Comparison of ENCODE assay signal across 10 cellular contexts in genomic region chr17:2059837-2060658, GRCh38. TPM values are rescaled to one million over a fixed set of nuclear protein-coding genes. Genes with fewer than 3 reads are reported as not detected.
DNase-seq lines count a peak whose midpoint lies in the region; ATAC-seq, FAIRE-seq and TF ChIP-seq lines count a peak whose summit lies in the region.
"Had no signal": no experiment of that assay in that cellular context is flagged by ENCODE, and none has a peak within 500 bp of the region (broad histone marks: within the 10 kb centered on the region; RNA-seq: fewer than 3 reads in every experiment).

No MANE protein-coding gene starts in this region.

- no peak for DNase-seq in activated CD8-positive, alpha-beta T cell treated with anti-CD3 and anti-CD28 coated beads, Interleukin-2, amount 10 ng/mL, durations not matched to agents 7 days and 5 days
- no peak for DNase-seq in small intestine
- DNase-seq in KBM-7, result no peak
- no peak for DNase-seq in DMS 273 (lab: John Stamatoyannopoulos, UW; ENCODE audit: unreplicated experiment)
- DNase-seq in AG08395 (ENCODE audit: low spot score), result no peak
- DNase-seq: activated CD4-positive, alpha-beta memory T cell treated with anti-CD3 and anti-CD28 coated beads, Interleukin-2, amount 10 ng/mL, durations not matched to agents 7 days and 5 days; NCI-H2107 had no signal

- in situ Hi-C loops in KBM-7 (cut with MboI; ENCODE audit: low pct_unique_long_range_greater_than_20kb, low sequenced_read_pairs), result loop anchor here (25.0 kb wide), 1 partner anchor 177 kb away; no protein-coding TSS in a partner anchor

- H3K27me3 Mint-ChIP-seq in activated CD8-positive, alpha-beta T cell treated with anti-CD3 and anti-CD28 coated beads, Interleukin-2, amount 10 ng/mL, durations not matched to agents 7 days and 5 days (ENCODE audit: low read depth), result no peaks in the 10 kb centered on the region

- no peak for FAIRE-seq in small intestine (lab: Jason Lieb, UNC)

- CTCF ChIA-PET in activated CD8-positive, alpha-beta T cell treated with anti-CD3 and anti-CD28 coated beads, Interleukin-2, amount 10 ng/mL, durations not matched to agents 7 days and 5 days (lab: Charles Lee), result interaction anchor here (0.7 to 8.5 kb wide), 5 partner anchors 31 to 356 kb away, joined by 3 to 343 read pairs (median 4); no protein-coding TSS in a partner anchor

- peaks cover 55% of the 10 kb centered on the region for H3K4me1 Mint-ChIP-seq in activated CD8-positive, alpha-beta T cell treated with anti-CD3 and anti-CD28 coated beads, Interleukin-2, amount 10 ng/mL, durations not matched to agents 7 days and 5 days (ENCODE audit: low read depth)

- H3K9me3 ChIP-seq in gastroesophageal sphincter, result no peaks in the 10 kb centered on the region
- H3K9me3 ChIP-seq in small intestine (ENCODE audit: control insufficient read depth, low read depth), result no peaks in the 10 kb centered on the region

- TF ChIP-seq EP300 in gastroesophageal sphincter (IDR thresholded peaks at IDR 0.05), result no peak

- H3K27me3 ChIP-seq in gastroesophageal sphincter (peaks cover 39% of the 10 kb centered on the region), small intestine (ENCODE audit: control insufficient read depth in 2 of 2, insufficient read depth in 2 of 2, low read length in 2 of 2) (peaks cover 2 to 7% of the 10 kb centered on the region in 2 donors)

- H3K4me3 ChIP-seq in GM12875 (ENCODE audit: low read depth, low read length) (peak overlapping the region; percentile 93), gastroesophageal sphincter (peak overlapping the region in 1 of 2 donors; percentile 77), small intestine (ENCODE audit: low read depth in 1 of 2, low read length in 2 of 2) (peak overlapping the region in 1 of 2 donors; percentile 75)

- peak overlapping the region; percentile 66 for H3K27ac Mint-ChIP-seq in activated CD8-positive, alpha-beta T cell treated with anti-CD3 and anti-CD28 coated beads, Interleukin-2, amount 10 ng/mL, durations not matched to agents 7 days and 5 days
- H3K27ac Mint-ChIP-seq: activated CD4-positive, alpha-beta memory T cell treated with anti-CD3 and anti-CD28 coated beads, Interleukin-2, amount 10 ng/mL, durations not matched to agents 7 days and 5 days had no signal

- H3K36me3 ChIP-seq in gastroesophageal sphincter, result peaks cover 0 to 72% of the 10 kb centered on the region in 2 donors
- H3K36me3 ChIP-seq in small intestine (ENCODE audit: control insufficient read depth in 2 of 2, insufficient read depth in 2 of 2, low read length in 2 of 2), result peaks cover 5 to 8% of the 10 kb centered on the region in 2 donors

- peak overlapping the region; percentile 56 to 95 (median 89) for H3K27ac ChIP-seq in gastroesophageal sphincter
- H3K27ac ChIP-seq in small intestine (ENCODE audit: low read depth in 1 of 2, low read length in 1 of 2), result peak overlapping the region; percentile 67 to 89

- H3K9me3 Mint-ChIP-seq in activated CD8-positive, alpha-beta T cell treated with anti-CD3 and anti-CD28 coated beads, Interleukin-2, amount 10 ng/mL, durations not matched to agents 7 days and 5 days (ENCODE audit: insufficient read depth), result no peaks in the 10 kb centered on the region
- H3K9me3 Mint-ChIP-seq: activated CD4-positive, alpha-beta memory T cell treated with anti-CD3 and anti-CD28 coated beads, Interleukin-2, amount 10 ng/mL, durations not matched to agents 7 days and 5 days had no signal

- H3K36me3 Mint-ChIP-seq in activated CD8-positive, alpha-beta T cell treated with anti-CD3 and anti-CD28 coated beads, Interleukin-2, amount 10 ng/mL, durations not matched to agents 7 days and 5 days (ENCODE audit: low read depth), result peaks cover 59% of the 10 kb centered on the region

- 18 to 57% methylated on average over 5 to 8 of the region's 18 CpGs for WGBS in gastroesophageal sphincter (ENCODE audit: low coverage in 1 of 2), 2 donors
- 73 to 82% (median 81%) methylated on average over 18 of the region's 18 CpGs for WGBS in small intestine, 3 donors

- peak overlapping the region; percentile 52 for H3K4me3 Mint-ChIP-seq in activated CD8-positive, alpha-beta T cell treated with anti-CD3 and anti-CD28 coated beads, Interleukin-2, amount 10 ng/mL, durations not matched to agents 7 days and 5 days

- TF ChIP-seq CTCF in GM12875 (IDR thresholded peaks at IDR 0.05; ENCODE audit: borderline replicate concordance, insufficient read depth, low read depth, low read length), result no peak
- no peak for TF ChIP-seq CTCF in gastroesophageal sphincter (IDR thresholded peaks at IDR 0.05)

- POLR2A ChIA-PET in activated CD8-positive, alpha-beta T cell treated with anti-CD3 and anti-CD28 coated beads, Interleukin-2, amount 10 ng/mL, durations not matched to agents 7 days and 5 days (lab: Charles Lee), result interaction anchor here (1.1 kb wide), 1 partner anchor 185 kb away, joined by 4 read pairs; no protein-coding TSS in a partner anchor

- H3K4me1 ChIP-seq in gastroesophageal sphincter (peaks cover 2 to 99% (median 39%) of the 10 kb centered on the region in 3 donors), small intestine (ENCODE audit: control insufficient read depth in 2 of 2, insufficient read depth in 1 of 2, low read depth in 1 of 2, low read length in 1 of 2) (peaks cover 0 to 2% of the 10 kb centered on the region in 2 donors)

- TF ChIP-seq POLR2A in gastroesophageal sphincter (IDR thresholded peaks at IDR 0.05), result no peak

- no peak for ATAC-seq in activated CD8-positive, alpha-beta T cell treated with anti-CD3 and anti-CD28 coated beads, Interleukin-2, amount 10 ng/mL, durations not matched to agents 7 days and 5 days
- ATAC-seq in gastroesophageal sphincter (no peak), HG03135 (IDR thresholded peaks at IDR 0.05; ENCODE audit: unreplicated experiment) (no peak)

RNA-seq across cellular contexts. Expression of gene HIC1, which starts 5.1 kb away (rescaled TPM):
- 10 to 100 TPM; 66.8 to 70.8 TPM for total RNA-seq in activated CD8-positive, alpha-beta T cell treated with anti-CD3 and anti-CD28 coated beads, Interleukin-2, amount 10 ng/mL, durations not matched to agents 7 days and 5 days
- 10 to 100 TPM; 32.8 to 56.2 (median 41.6) TPM for total RNA-seq in gastroesophageal sphincter
- 1 to 10 TPM in 2 of 3 donors, under 1 TPM in 1; 0.89 to 6.9 (median 6.2) TPM for polyA plus RNA-seq in small intestine

RNA-seq across cellular contexts. Expression of gene OVCA2, which starts 18.2 kb away (rescaled TPM):
- 10 to 100 TPM; 34.9 to 40.1 TPM for total RNA-seq in activated CD8-positive, alpha-beta T cell treated with anti-CD3 and anti-CD28 coated beads, Interleukin-2, amount 10 ng/mL, durations not matched to agents 7 days and 5 days
- total RNA-seq in gastroesophageal sphincter, result 10 to 100 TPM; 19.6 to 40.3 (median 36.5) TPM
- 10 to 100 TPM; 65.9 to 90.5 (median 80.1) TPM for polyA plus RNA-seq in small intestine

RNA-seq across cellular contexts. Expression of gene DPH1, which starts 30.1 kb away (rescaled TPM):
- total RNA-seq in activated CD8-positive, alpha-beta T cell treated with anti-CD3 and anti-CD28 coated beads, Interleukin-2, amount 10 ng/mL, durations not matched to agents 7 days and 5 days, result 10 to 100 TPM; 24.6 to 24.7 TPM
- 10 to 100 TPM; 29.9 to 35.6 (median 34.0) TPM for total RNA-seq in gastroesophageal sphincter
- polyA plus RNA-seq in small intestine, result 10 to 100 TPM; 11.6 to 19.2 (median 12.5) TPM

RNA-seq across cellular contexts. Expression of gene RTN4RL1, which starts 34.9 kb away (rescaled TPM):
- under 1 TPM; 0.10 to 0.18 TPM for total RNA-seq in activated CD8-positive, alpha-beta T cell treated with anti-CD3 and anti-CD28 coated beads, Interleukin-2, amount 10 ng/mL, durations not matched to agents 7 days and 5 days
- total RNA-seq in gastroesophageal sphincter, result under 1 TPM in 3 of 4 donors, not detected in 1; 0.58 to 0.81 (median 0.72) TPM
- 1 to 10 TPM in 1 of 3 donors, not detected in 2; 1.0 TPM for polyA plus RNA-seq in small intestine
